1 cellular context compared by ENCODE assay signal in the genomic region with DNA sequence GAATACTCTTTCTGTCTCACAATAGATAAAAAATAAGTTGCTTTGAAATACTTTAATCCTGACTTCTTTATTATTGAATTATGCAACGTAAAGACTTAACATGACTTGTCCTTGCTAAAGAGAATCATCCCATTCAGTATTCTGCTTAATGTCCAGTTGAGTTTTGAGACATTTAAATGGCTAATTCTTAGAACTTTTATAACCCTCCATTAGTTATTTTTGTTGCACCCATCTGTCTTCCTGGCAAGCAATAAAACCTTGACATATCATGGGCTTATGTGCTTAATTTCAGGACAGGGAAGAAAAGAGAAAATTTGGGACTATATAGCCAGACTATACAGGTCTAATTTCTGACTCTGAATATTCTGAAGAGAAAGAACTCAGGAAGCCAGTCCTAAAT.
TF ChIP-seq lines count a peak whose summit lies in the region.

No MANE protein-coding gene starts in this region.

TF ChIP-seq in GM12878, 131 proteins besides CTCF, POLR2A, EP300 and RAD21:
- TF ChIP-seq NR2C1 (IDR thresholded peaks at IDR 0.05) (no peak), WRNIP1 (IDR thresholded peaks at IDR 0.05; ENCODE audit: borderline replicate concordance, low read depth, low read length) (no peak), SUPT20H (IDR thresholded peaks at IDR 0.05; ENCODE audit: borderline replicate concordance, control insufficient read depth, low read depth, low read length) (no peak), TCF12 (IDR thresholded peaks at IDR 0.05; ENCODE audit: low read depth, low read length) (no peak)
- TF ChIP-seq, protein P1, sequence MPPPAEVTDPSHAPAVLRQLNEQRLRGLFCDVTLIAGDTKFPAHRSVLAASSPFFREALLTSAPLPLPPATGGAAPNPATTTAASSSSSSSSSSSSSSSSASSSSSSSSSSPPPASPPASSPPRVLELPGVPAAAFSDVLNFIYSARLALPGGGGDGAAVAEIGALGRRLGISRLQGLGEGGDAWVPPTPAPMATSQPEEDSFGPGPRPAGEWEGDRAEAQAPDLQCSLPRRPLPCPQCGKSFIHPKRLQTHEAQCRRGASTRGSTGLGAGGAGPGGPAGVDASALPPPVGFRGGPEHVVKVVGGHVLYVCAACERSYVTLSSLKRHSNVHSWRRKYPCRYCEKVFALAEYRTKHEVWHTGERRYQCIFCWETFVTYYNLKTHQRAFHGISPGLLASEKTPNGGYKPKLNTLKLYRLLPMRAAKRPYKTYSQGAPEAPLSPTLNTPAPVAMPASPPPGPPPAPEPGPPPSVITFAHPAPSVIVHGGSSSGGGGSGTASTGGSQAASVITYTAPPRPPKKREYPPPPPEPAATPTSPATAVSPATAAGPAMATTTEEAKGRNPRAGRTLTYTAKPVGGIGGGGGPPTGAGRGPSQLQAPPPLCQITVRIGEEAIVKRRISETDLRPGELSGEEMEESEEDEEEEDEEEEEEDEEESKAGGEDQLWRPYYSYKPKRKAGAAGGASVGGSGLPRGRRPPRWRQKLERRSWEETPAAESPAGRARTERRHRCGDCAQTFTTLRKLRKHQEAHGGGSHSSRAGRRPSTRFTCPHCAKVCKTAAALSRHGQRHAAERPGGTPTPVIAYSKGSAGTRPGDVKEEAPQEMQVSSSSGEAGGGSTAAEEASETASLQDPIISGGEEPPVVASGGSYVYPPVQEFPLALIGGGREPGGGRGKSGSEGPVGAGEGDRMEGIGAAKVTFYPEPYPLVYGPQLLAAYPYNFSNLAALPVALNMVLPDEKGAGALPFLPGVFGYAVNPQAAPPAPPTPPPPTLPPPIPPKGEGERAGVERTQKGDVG (CRISPR knock-in tag; IDR thresholded peaks at IDR 0.05) = no peak
- TF ChIP-seq, protein P2, sequence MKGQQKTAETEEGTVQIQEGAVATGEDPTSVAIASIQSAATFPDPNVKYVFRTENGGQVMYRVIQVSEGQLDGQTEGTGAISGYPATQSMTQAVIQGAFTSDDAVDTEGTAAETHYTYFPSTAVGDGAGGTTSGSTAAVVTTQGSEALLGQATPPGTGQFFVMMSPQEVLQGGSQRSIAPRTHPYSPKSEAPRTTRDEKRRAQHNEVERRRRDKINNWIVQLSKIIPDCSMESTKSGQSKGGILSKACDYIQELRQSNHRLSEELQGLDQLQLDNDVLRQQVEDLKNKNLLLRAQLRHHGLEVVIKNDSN (IDR thresholded peaks at IDR 0.05; ENCODE audit: borderline replicate concordance, extremely low read length, insufficient read depth, low read depth, low read length) = no peak
